Comparison of ENCODE assay signal across 1 cellular context in genomic region chr19:40600086-40600917, GRCh38.
TF ChIP-seq lines count a peak whose summit lies in the region.

No MANE protein-coding gene starts in this region.

TF ChIP-seq in GM12878, 131 proteins besides CTCF, POLR2A, EP300 and RAD21 (continued from another document):
- TF ChIP-seq CHD1 (IDR thresholded peaks at IDR 0.05; ENCODE audit: low read depth, low read length) (no peak), NFXL1 (IDR thresholded peaks at IDR 0.05; ENCODE audit: borderline replicate concordance) (no peak), RFX5 (IDR thresholded peaks at IDR 0.05; ENCODE audit: low read depth, low read length) (no peak), ATF3 (IDR thresholded peaks at IDR 0.05; ENCODE audit: borderline replicate concordance, extremely low read depth, low read depth, low read length) (no peak), ZNF384 (IDR thresholded peaks at IDR 0.05; ENCODE audit: borderline replicate concordance, low read depth, low read length) (no peak), POLR2AphosphoS2 (IDR thresholded peaks at IDR 0.05; ENCODE audit: low read depth, low read length) (no peak), TAF1 (IDR thresholded peaks at IDR 0.05; ENCODE audit: borderline replicate concordance, low read depth, low read length) (no peak)
